ENCODE assay signal across 1 cellular context in genomic region chr5:133944263-133945230, GRCh38.
TF ChIP-seq lines count a peak whose summit lies in the region.

No MANE protein-coding gene starts in this region.

TF ChIP-seq in K562, 482 proteins besides CTCF, POLR2A, EP300 and RAD21 (continued from another document):
- no peak for TF ChIP-seq THRA (IDR thresholded peaks at IDR 0.05)
- TF ChIP-seq E4F1 (CRISPR knock-in tag; IDR thresholded peaks at IDR 0.05; ENCODE audit: borderline replicate concordance), result no peak
- TF ChIP-seq HNRNPL (IDR thresholded peaks at IDR 0.05; ENCODE audit: low read depth, low read length), result no peak
- peak; percentile 84 for TF ChIP-seq STAG1 (CRISPR knock-in tag; IDR thresholded peaks at IDR 0.05; ENCODE audit: borderline replicate concordance)
- TF ChIP-seq PHB2 (IDR thresholded peaks at IDR 0.05; ENCODE audit: low read depth), result no peak
- TF ChIP-seq NCOA4 (IDR thresholded peaks at IDR 0.05; ENCODE audit: partially characterized antibody), result no peak
- peak; percentile 89 for TF ChIP-seq CTBP1 (IDR thresholded peaks at IDR 0.05; ENCODE audit: borderline replicate concordance)
- no peak for TF ChIP-seq ZNF592 (IDR thresholded peaks at IDR 0.05)
- TF ChIP-seq EP400 (IDR thresholded peaks at IDR 0.05), result no peak
- no peak for TF ChIP-seq SFPQ (IDR thresholded peaks at IDR 0.05; ENCODE audit: low read depth, low read length)
- TF ChIP-seq ZBTB2 (IDR thresholded peaks at IDR 0.05), result no peak
- no peak for TF ChIP-seq CREM (IDR thresholded peaks at IDR 0.05; ENCODE audit: low read depth)
- no peak for TF ChIP-seq NCOA6 (IDR thresholded peaks at IDR 0.05)
- TF ChIP-seq ZBTB17 (CRISPR knock-in tag; IDR thresholded peaks at IDR 0.05), result no peak
